8 cellular contexts compared by ENCODE assay signal in the genomic region with DNA sequence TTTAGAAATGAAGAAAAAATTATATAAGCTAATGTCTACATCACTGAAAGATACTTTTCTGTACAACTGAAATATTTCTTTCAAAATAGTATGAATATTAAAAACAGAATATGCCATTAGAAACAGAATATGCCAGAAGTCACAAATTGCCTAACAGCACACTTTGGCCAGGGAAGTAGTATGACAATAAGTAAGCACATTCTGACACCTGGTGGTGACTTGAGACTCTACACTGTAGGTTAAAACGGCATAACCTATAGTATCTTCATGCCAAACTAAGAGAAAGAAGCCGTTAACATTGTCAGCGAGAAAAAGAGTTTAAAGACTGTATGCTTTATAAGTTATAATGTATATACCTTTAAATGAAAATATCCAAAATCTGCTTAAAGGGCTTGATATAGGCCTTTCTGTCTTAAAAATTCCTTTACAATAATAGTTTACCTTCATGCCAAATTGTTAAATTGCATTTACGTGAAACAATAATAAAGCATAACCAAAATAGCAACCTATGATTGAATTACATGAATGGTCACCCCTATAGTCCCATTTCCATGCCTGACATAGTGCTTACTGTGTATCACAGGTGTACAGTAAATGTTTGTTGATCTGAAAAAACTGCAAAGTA. TPM values are rescaled to one million over a fixed set of nuclear protein-coding genes. Genes with fewer than 3 reads are reported as not detected.
A peak's percentile ranks its signal among the peaks of the same experiment; 100 is the strongest.
DNase-seq lines count a peak whose midpoint lies in the region; ATAC-seq and TF ChIP-seq lines count a peak whose summit lies in the region.

No MANE protein-coding gene starts in this region.

- intact Hi-C loops in activated B cell treated with CpG ODN at 0.5 μM for 24 hours (cut with micrococcal nuclease), result loop anchor here (1.0 to 10.0 kb wide), 8 partner anchors 87 to 1169 kb away; a partner anchor contains a TSS

- no peak overlapping the region for H3K4me3 Mint-ChIP-seq in activated B cell treated with CpG ODN at 0.5 μM for 24 hours

- H3K27me3 Mint-ChIP-seq in activated B cell treated with CpG ODN at 0.5 μM for 24 hours, result no peaks in the 10 kb centered on the region

- H3K36me3 Mint-ChIP-seq in activated B cell treated with CpG ODN at 0.5 μM for 24 hours (ENCODE audit: low read depth), result no peaks in the 10 kb centered on the region

- CTCF ChIA-PET in activated B cell treated with CpG ODN at 0.5 μM for 24 hours (lab: Charles Lee), result interaction anchor here (0.7 to 6.4 kb wide), 16 partner anchors 41 to 1001 kb away, joined by 3 to 82 read pairs (median 4); a partner anchor contains a TSS

- no peaks in the 10 kb centered on the region for H3K9me3 Mint-ChIP-seq in activated B cell treated with CpG ODN at 0.5 μM for 24 hours

- H3K27ac Mint-ChIP-seq in activated B cell treated with CpG ODN at 0.5 μM for 24 hours, result no peak overlapping the region

- TF ChIP-seq CTCF in activated B cell treated with CpG ODN at 0.5 μM for 24 hours (IDR thresholded peaks at IDR 0.05), result no peak

- no peak overlapping the region for H3K27ac ChIP-seq in substantia nigra (ENCODE audit: low read depth, low read length, poor library complexity, severe bottlenecking)

- POLR2A ChIA-PET in activated B cell treated with CpG ODN at 0.5 μM for 24 hours (lab: Charles Lee), result no interaction called here

- no peaks in the 10 kb centered on the region for H3K4me1 Mint-ChIP-seq in activated B cell treated with CpG ODN at 0.5 μM for 24 hours

- peak; percentile 78 for DNase-seq in COLO829 (ENCODE audit: low spot score)
- DNase-seq in GM19238 (ENCODE audit: insufficient read length, low spot score), result peak; percentile 11
- peak; percentile 33 for DNase-seq in NCI-H2196 treated with DMSO at 0.1 percent for 48 hours (lab: John Stamatoyannopoulos, UW; ENCODE audit: unreplicated experiment)
- no peak for DNase-seq in activated B cell treated with CpG ODN at 0.5 μM for 24 hours
- peak; percentile 54 for DNase-seq in epidermal melanocyte (ENCODE audit: insufficient read length, low spot score)
- peak; percentile 71 for DNase-seq in mucosa of gallbladder (ENCODE audit: low spot score)
- DNase-seq in substantia nigra (lab: John Stamatoyannopoulos, UW), result peak in 26 of 49 donors; percentile 0 to 73 (median 12)

- ATAC-seq in HG03159 (IDR thresholded peaks at IDR 0.05; ENCODE audit: unreplicated experiment) (peak; percentile 94), activated B cell treated with CpG ODN at 0.5 μM for 24 hours (ENCODE audit: low read depth) (peak; percentile 89)

RNA-seq across cellular contexts. Expression of a gene that starts 32.8 kb away (rescaled TPM):
- total RNA-seq in activated B cell treated with CpG ODN at 0.5 μM for 24 hours (2.4 and 2.7 TPM in 2 replicates), mucosa of gallbladder (43.8 TPM)

Comparison
In these comparisons a context has a peak if more than half of its experiments do, and no peak if none do; other contexts are left out.
1. RNA of a gene that starts 32.8 kb away (total RNA-seq): 43.8 TPM in mucosa of gallbladder (single experiment); 2.4 to 2.7 TPM in activated B cell treated with CpG ODN at 0.5 μM for 24 hours; every median in the first group is over 10 times any median in the second.